In genomic region chr9:112326194-112326593, GRCh38 we compare ENCODE assay signal across 17 cellular contexts. TPM values are rescaled to one million over a fixed set of nuclear protein-coding genes. Genes with fewer than 3 reads are reported as not detected.
DNase-seq lines count a peak whose midpoint lies in the region; ATAC-seq, FAIRE-seq and TF ChIP-seq lines count a peak whose summit lies in the region.
"Had no signal": no experiment of that assay in that cellular context is flagged by ENCODE, and none has a peak within 500 bp of the region (broad histone marks: within the 10 kb centered on the region; RNA-seq: fewer than 3 reads in every experiment).

No MANE protein-coding gene starts in this region.

- H3K36me3 ChIP-seq in HepG2 (replicated peaks in 1 of 2; ENCODE audit: control insufficient read depth in 1 of 2, insufficient read depth in 2 of 2, low read length in 2 of 2) (peaks cover 3% of the 10 kb centered on the region in 2 experiments; a peak in 1 of 5 replicates), right lobe of liver (no peaks in the 10 kb centered on the region), esophagus squamous epithelium (peaks cover 0 to 7% (median 0%) of the 10 kb centered on the region in 3 donors), heart right ventricle (peaks cover 0 to 9% (median 0%) of the 10 kb centered on the region in 9 donors), osteoblast (ENCODE audit: insufficient read depth, low read length) (no peaks in the 10 kb centered on the region)
- H3K36me3 ChIP-seq: lower lobe of right lung, uterus had no signal

- CTCF ChIA-PET in HepG2 (lab: Yijun Ruan, JAX; ENCODE audit: low intra/inter-chr PET ratio, low total read pairs) = no interaction called here

- TF ChIP-seq RAD21 in HepG2 (CRISPR knock-in tag; IDR thresholded peaks at IDR 0.05) = no peak

- H3K4me3 Mint-ChIP-seq in type B pancreatic cell (peak overlapping the region; percentile 81), T-helper 17 cell (no peak overlapping the region)
- H3K4me3 Mint-ChIP-seq: central memory CD8-positive, alpha-beta T cell had no signal

- H3K27me3 ChIP-seq in HepG2 (ENCODE audit: control insufficient read depth in 1 of 2, insufficient read depth in 2 of 2, low read length in 2 of 2) (no peaks in the 10 kb centered on the region), right lobe of liver (no peaks in the 10 kb centered on the region), esophagus squamous epithelium (no peaks in the 10 kb centered on the region), heart right ventricle (no peaks in the 10 kb centered on the region), osteoblast (ENCODE audit: insufficient read depth, low read length) (no peaks in the 10 kb centered on the region)
- H3K27me3 ChIP-seq: uterus had no signal

- H3K9me3 ChIP-seq in HepG2 (ENCODE audit: low read length) (no peaks in the 10 kb centered on the region), right lobe of liver (no peaks in the 10 kb centered on the region), esophagus squamous epithelium (no peaks in the 10 kb centered on the region), heart right ventricle (peaks cover 0 to 17% (median 0%) of the 10 kb centered on the region in 11 donors), osteoblast (ENCODE audit: low read depth, low read length) (no peaks in the 10 kb centered on the region), T-helper 17 cell (ENCODE audit: control insufficient read depth, low read length, poor library complexity, severe bottlenecking) (no peaks in the 10 kb centered on the region)
- H3K9me3 ChIP-seq: Caco-2, lower lobe of right lung, uterus had no signal

- no TSS peak for BruUV-seq in HepG2 (replicated peaks; lab: Mats Ljungman, UMichigan)

- H3K4me1 Mint-ChIP-seq in type B pancreatic cell (ENCODE audit: unreplicated experiment) = peaks cover 31% of the 10 kb centered on the region
- H3K4me1 Mint-ChIP-seq in T-helper 17 cell = peaks cover 39% of the 10 kb centered on the region

- H3K79me2 ChIP-seq in HepG2 (ENCODE audit: insufficient read depth, low read length) = peaks cover 98% of the 10 kb centered on the region
- H3K79me2 ChIP-seq in osteoblast (ENCODE audit: insufficient read depth, low read length) = peaks cover 99% of the 10 kb centered on the region

- 82% methylated on average over 3 of the region's 3 CpGs for WGBS in HepG2 (ENCODE audit: low lambda C conversion rate)
- WGBS in right lobe of liver (ENCODE audit: insufficient coverage, low coverage, low lambda C conversion rate, missing lambda C conversion rate) = 47% methylated on average over 3 of the region's 3 CpGs
- 38 to 54% methylated on average over 3 of the region's 3 CpGs for WGBS in esophagus squamous epithelium, 2 donors
- 62 to 64% methylated on average over 3 of the region's 3 CpGs for WGBS in heart right ventricle, 2 donors

- TF ChIP-seq EP300 in HepG2 (IDR thresholded peaks at IDR 0.05; ENCODE audit: low read depth in 2 of 2, low read length in 2 of 2) (no peak), HepG2 (CRISPR knock-in tag; IDR thresholded peaks at IDR 0.05; ENCODE audit: borderline replicate concordance) (no peak)

- TF ChIP-seq POLR2A in HepG2 (IDR thresholded peaks at IDR 0.05; ENCODE audit: insufficient read depth in 1 of 2, low read depth in 2 of 2, low read length in 2 of 2) (no peak), right lobe of liver (IDR thresholded peaks at IDR 0.05) (no peak), esophagus squamous epithelium (IDR thresholded peaks at IDR 0.05) (no peak)

- POLR2A ChIA-PET in HepG2 (lab: Yijun Ruan, JAX) = interaction anchor here (1.1 to 1.4 kb wide), 2 partner anchors 9 to 213 kb away, joined by 3 to 4 read pairs; no protein-coding TSS in a partner anchor

- H2AFZ ChIP-seq in HepG2 (ENCODE audit: low read length) = no peak overlapping the region
- no peak overlapping the region for H2AFZ ChIP-seq in osteoblast (ENCODE audit: low read length)

- TF ChIP-seq CTCF in HepG2 (CRISPR knock-in tag; IDR thresholded peaks at IDR 0.05) = no peak
- no peak for TF ChIP-seq CTCF in right lobe of liver (IDR thresholded peaks at IDR 0.05)
- no peak for TF ChIP-seq CTCF in esophagus squamous epithelium (IDR thresholded peaks at IDR 0.05)
- TF ChIP-seq CTCF in type B pancreatic cell (conservative IDR thresholded peaks at IDR 0.05) = no peak
- no peak for TF ChIP-seq CTCF in heart right ventricle (IDR thresholded peaks at IDR 0.05)
- no peak for TF ChIP-seq CTCF in osteoblast (IDR thresholded peaks at IDR 0.05; ENCODE audit: extremely low read depth, low read depth, low read length)

- H3K27ac ChIP-seq in HepG2 (ENCODE audit: extremely low read length, insufficient read depth, low read length) = peak overlapping the region; percentile 41
- H3K27ac ChIP-seq in right lobe of liver = no peak overlapping the region
- H3K27ac ChIP-seq in esophagus squamous epithelium = peak overlapping the region; percentile 17 to 51 (median 48)
- no peak overlapping the region for H3K27ac ChIP-seq in heart right ventricle
- no peak overlapping the region for H3K27ac ChIP-seq in osteoblast (ENCODE audit: low read depth, low read length)
- H3K27ac ChIP-seq: lower lobe of right lung, uterus had no signal

- H3K27ac Mint-ChIP-seq in type B pancreatic cell (peak overlapping the region; percentile 99), T-helper 17 cell (no peak overlapping the region)

- H3K4me1 ChIP-seq in HepG2 (ENCODE audit: insufficient read depth, low read length) (peaks cover 97% of the 10 kb centered on the region), right lobe of liver (peaks cover 0 to 17% (median 0%) of the 10 kb centered on the region in 4 donors), esophagus squamous epithelium (peaks cover 0 to 91% (median 46%) of the 10 kb centered on the region in 3 donors), heart right ventricle (peaks cover 0 to 44% (median 16%) of the 10 kb centered on the region in 9 donors), osteoblast (ENCODE audit: insufficient read depth, low read length) (peaks cover 14% of the 10 kb centered on the region)
- H3K4me1 ChIP-seq: uterus had no signal

- H3K27me3 Mint-ChIP-seq in type B pancreatic cell (no peaks in the 10 kb centered on the region), T-helper 17 cell (no peaks in the 10 kb centered on the region)
- H3K27me3 Mint-ChIP-seq: activated T-helper 17 cell treated with anti-CD3 and anti-CD28 coated beads, Interleukin-2, amount 50 U/mL, for 72 hours; central memory CD8-positive, alpha-beta T cell had no signal

- ATAC-seq in HepG2 (no peak), right lobe of liver (no peak), heart right ventricle (no peak), T-helper 17 cell (no peak)
- ATAC-seq: activated T-helper 17 cell treated with anti-CD3 and anti-CD28 coated beads, Interleukin-2, amount 50 U/mL, for 72 hours; lower lobe of right lung; Right ventricle myocardium inferior had no signal

- H3K36me3 Mint-ChIP-seq in type B pancreatic cell = peaks cover 28% of the 10 kb centered on the region
- H3K36me3 Mint-ChIP-seq in T-helper 17 cell (ENCODE audit: low read depth) = peaks cover 5% of the 10 kb centered on the region

- H3K4me2 ChIP-seq in HepG2 (ENCODE audit: low read depth, low read length) (no peak overlapping the region), osteoblast (ENCODE audit: insufficient read depth, low read length) (no peak overlapping the region)

- DNase-seq in HepG2 (ENCODE audit: low spot score) = no peak
- DNase-seq in right lobe of liver = no peak
- peak; percentile 43 for DNase-seq in NAMALWA (ENCODE audit: low spot score)
- DNase-seq in esophagus squamous epithelium (lab: John Stamatoyannopoulos, UW) = no peak
- DNase-seq in type B pancreatic cell (ENCODE audit: extremely low spot score, unreplicated experiment) = no peak
- DNase-seq in heart right ventricle = no peak
- DNase-seq in osteoblast (ENCODE audit: insufficient read length, low spot score, missing footprints) = no peak
- no peak for DNase-seq in T-helper 17 cell
- DNase-seq: Caco-2; immature natural killer cell; lower lobe of right lung; NCI-H187 treated with DMSO at 0.1 percent for 48 hours; stimulated activated CD4-positive, alpha-beta T cell treated with anti-CD3 and anti-CD28 coated beads, Interleukin-2, amount 100 ng/mL, for 48 hours; uterus had no signal

- no peak for FAIRE-seq in HepG2 (lab: Jason Lieb, UNC)

- H3K4me3 ChIP-seq in HepG2 (replicated peaks in 1 of 3; ENCODE audit: insufficient read depth in 1 of 3, low read depth in 2 of 3, low read length in 3 of 3) = no peak overlapping the region
- no peak overlapping the region for H3K4me3 ChIP-seq in right lobe of liver
- H3K4me3 ChIP-seq in esophagus squamous epithelium = no peak overlapping the region
- H3K4me3 ChIP-seq in heart right ventricle = no peak overlapping the region
- no peak overlapping the region for H3K4me3 ChIP-seq in osteoblast (ENCODE audit: insufficient read depth, low read length)
- H3K4me3 ChIP-seq: lower lobe of right lung, uterus had no signal

- in situ Hi-C loops in HepG2 (cut with HindIII; ENCODE audit: extremely low pct_ligation_motif_present, low pct_unique_long_range_greater_than_20kb) = no loop called here

- H4K20me1 ChIP-seq in HepG2 (ENCODE audit: insufficient read depth, low read length) = peaks cover 38% of the 10 kb centered on the region
- H4K20me1 ChIP-seq in osteoblast (ENCODE audit: insufficient read depth, low read length) = peaks cover 57% of the 10 kb centered on the region

- intact Hi-C loops in HepG2 (cut with micrococcal nuclease; ENCODE audit: unreplicated experiment) = no loop called here
- intact Hi-C loops in right lobe of liver (cut with DNase I) = no loop called here
- intact Hi-C loops in esophagus squamous epithelium (cut with DNase I) = no loop called here
- intact Hi-C loops in heart right ventricle (cut with DNase I) = no loop called here

- H3K9me3 Mint-ChIP-seq in type B pancreatic cell = peaks cover 14% of the 10 kb centered on the region
- H3K9me3 Mint-ChIP-seq: central memory CD8-positive, alpha-beta T cell had no signal

- no peak overlapping the region for H3K9ac ChIP-seq in HepG2 (ENCODE audit: insufficient read depth, low read depth, low read length)

RNA-seq across cellular contexts. Expression of gene PTBP3, which starts 7.2 kb away (rescaled TPM):
- 52.8 and 79.5 TPM in 2 replicates for total RNA-seq in HepG2 (2016; rRNA removed; fragmentation: Illumina TruSeq; extraction: Trizol)
- 116 and 122 TPM in 2 replicates for total RNA-seq in HepG2 (2016; cell fraction: cytosol; rRNA removed; fragmentation: Illumina TruSeq; extraction: Trizol; ENCODE audit: low read depth)
- total RNA-seq in HepG2 (2016; cell fraction: insoluble cytoplasmic fraction; rRNA removed; fragmentation: Illumina TruSeq; extraction: Trizol) = 55.6 and 78.0 TPM in 2 replicates
- total RNA-seq in HepG2 (2016; cell fraction: membrane; rRNA removed; fragmentation: Illumina TruSeq; extraction: Trizol) = 44.6 and 47.8 TPM in 2 replicates
- 33.0 and 35.9 TPM in 2 replicates for total RNA-seq in HepG2 (2016; cell fraction: nucleus; rRNA removed; fragmentation: Illumina TruSeq; extraction: Trizol)
- polyA plus RNA-seq in HepG2 (2011; rRNA removed) = 35.6 and 61.1 TPM in 2 replicates
- 23.4 and 43.1 TPM in 2 replicates for polyA plus RNA-seq in HepG2 (2011; cell fraction: cytosol; rRNA removed)
- polyA plus RNA-seq in HepG2 (2011; cell fraction: nucleus; rRNA removed) = 33.0 and 38.2 TPM in 2 replicates
- 20.2 and 22.4 TPM in 2 replicates for polyA plus RNA-seq in HepG2 (2012)
- 2.3 and 2.6 TPM in 2 replicates for polyA plus RNA-seq in HepG2 (2016; cell fraction: cytosol; fragmentation: Illumina TruSeq; extraction: Trizol; ENCODE audit: low read depth)
- 67.1 and 71.0 TPM in 2 replicates for polyA plus RNA-seq in HepG2 (2016; cell fraction: insoluble cytoplasmic fraction; fragmentation: Illumina TruSeq; extraction: Trizol; ENCODE audit: low read depth)
- 10.9 and 11.4 TPM in 2 replicates for polyA plus RNA-seq in HepG2 (2016; cell fraction: membrane; fragmentation: Illumina TruSeq; extraction: Trizol; ENCODE audit: low read depth)
- 30.4 TPM in 2 replicates for polyA plus RNA-seq in HepG2 (2016; cell fraction: nucleus; fragmentation: Illumina TruSeq; extraction: Trizol; ENCODE audit: insufficient read depth, low read depth)
- 104 and 144 TPM in 2 replicates for polyA minus RNA-seq in HepG2 (2011; rRNA and poly(A)+ RNA removed; ENCODE audit: low replicate concordance)
- polyA minus RNA-seq in HepG2 (2011; cell fraction: cytosol; rRNA and poly(A)+ RNA removed) = 55.4 and 66.1 TPM in 2 replicates
- 44.7 and 50.8 TPM in 2 replicates for polyA minus RNA-seq in HepG2 (2011; cell fraction: nucleus; rRNA and poly(A)+ RNA removed)
- total RNA-seq in right lobe of liver = 10 to 100 TPM; 16.3 to 29.9 (median 19.3) TPM
- total RNA-seq in esophagus squamous epithelium = 100 to 1,000 TPM in 2 of 4 donors, 10 to 100 TPM in 2; 71.9 to 113 (median 88.8) TPM
- 78.6 and 174 TPM in 2 replicates for total RNA-seq in type B pancreatic cell (ENCODE audit: low replicate concordance)
- total RNA-seq in heart right ventricle = 10 to 100 TPM in 9 of 10 donors, 1 to 10 TPM in 1; 9.2 to 35.5 (median 16.2) TPM
- 1 to 10 TPM; 3.7 to 5.7 TPM for polyA plus RNA-seq in heart right ventricle
- 41.0 and 42.0 TPM in 2 replicates for total RNA-seq in osteoblast
- 100 to 1,000 TPM; 132 to 140 TPM for total RNA-seq in T-helper 17 cell

RNA-seq across cellular contexts. Expression of gene HSDL2, which starts 53.7 kb away (rescaled TPM):
- total RNA-seq in HepG2 (2016; rRNA removed; fragmentation: Illumina TruSeq; extraction: Trizol) = 55.3 and 76.3 TPM in 2 replicates
- total RNA-seq in HepG2 (2016; cell fraction: cytosol; rRNA removed; fragmentation: Illumina TruSeq; extraction: Trizol; ENCODE audit: low read depth) = 26.8 and 28.8 TPM in 2 replicates
- total RNA-seq in HepG2 (2016; cell fraction: insoluble cytoplasmic fraction; rRNA removed; fragmentation: Illumina TruSeq; extraction: Trizol) = 57.7 and 86.7 TPM in 2 replicates
- 36.5 and 40.1 TPM in 2 replicates for total RNA-seq in HepG2 (2016; cell fraction: membrane; rRNA removed; fragmentation: Illumina TruSeq; extraction: Trizol)
- 32.2 and 40.4 TPM in 2 replicates for total RNA-seq in HepG2 (2016; cell fraction: nucleus; rRNA removed; fragmentation: Illumina TruSeq; extraction: Trizol)
- polyA plus RNA-seq in HepG2 (2011; rRNA removed) = 57.7 and 80.2 TPM in 2 replicates
- 36.9 and 43.5 TPM in 2 replicates for polyA plus RNA-seq in HepG2 (2011; cell fraction: cytosol; rRNA removed)
- 22.2 and 23.4 TPM in 2 replicates for polyA plus RNA-seq in HepG2 (2011; cell fraction: nucleus; rRNA removed)
- polyA plus RNA-seq in HepG2 (2012) = 47.7 and 65.1 TPM in 2 replicates
- 18.6 and 21.0 TPM in 2 replicates for polyA plus RNA-seq in HepG2 (2016; cell fraction: cytosol; fragmentation: Illumina TruSeq; extraction: Trizol; ENCODE audit: low read depth)
- 69.6 and 82.4 TPM in 2 replicates for polyA plus RNA-seq in HepG2 (2016; cell fraction: insoluble cytoplasmic fraction; fragmentation: Illumina TruSeq; extraction: Trizol; ENCODE audit: low read depth)
- 26.5 and 28.6 TPM in 2 replicates for polyA plus RNA-seq in HepG2 (2016; cell fraction: membrane; fragmentation: Illumina TruSeq; extraction: Trizol; ENCODE audit: low read depth)
- 38.5 and 39.3 TPM in 2 replicates for polyA plus RNA-seq in HepG2 (2016; cell fraction: nucleus; fragmentation: Illumina TruSeq; extraction: Trizol; ENCODE audit: insufficient read depth, low read depth)
- 28.6 and 43.8 TPM in 2 replicates for polyA minus RNA-seq in HepG2 (2011; rRNA and poly(A)+ RNA removed; ENCODE audit: low replicate concordance)
- polyA minus RNA-seq in HepG2 (2011; cell fraction: cytosol; rRNA and poly(A)+ RNA removed) = 58.9 and 62.7 TPM in 2 replicates
- 66.0 and 70.4 TPM in 2 replicates for polyA minus RNA-seq in HepG2 (2011; cell fraction: nucleus; rRNA and poly(A)+ RNA removed)
- 10 to 100 TPM; 65.8 to 96.8 (median 79.8) TPM for total RNA-seq in right lobe of liver
- total RNA-seq in esophagus squamous epithelium = 10 to 100 TPM; 18.5 to 49.4 (median 36.0) TPM
- 37.5 and 38.6 TPM in 2 replicates for total RNA-seq in type B pancreatic cell (ENCODE audit: low replicate concordance)
- 100 to 1,000 TPM; 129 to 238 (median 198) TPM for total RNA-seq in heart right ventricle
- polyA plus RNA-seq in heart right ventricle = 100 to 1,000 TPM in 1 of 2 donors, 10 to 100 TPM in 1; 36.6 to 119 TPM
- total RNA-seq in osteoblast = 42.3 and 44.2 TPM in 2 replicates
- total RNA-seq in T-helper 17 cell = 10 to 100 TPM in 1 of 2 donors, 1 to 10 TPM in 1; 7.9 to 10.1 TPM

Comparison
In these comparisons a context has a peak if more than half of its experiments do, and no peak if none do; other contexts are left out.
1. H3K27ac ChIP-seq: peak in HepG2 (single experiment) and esophagus squamous epithelium (4 of 4); none in right lobe of liver (0 of 3), heart right ventricle (0 of 10) and osteoblast (single experiment).